25 cellular contexts compared by ENCODE assay signal in the genomic region with DNA sequence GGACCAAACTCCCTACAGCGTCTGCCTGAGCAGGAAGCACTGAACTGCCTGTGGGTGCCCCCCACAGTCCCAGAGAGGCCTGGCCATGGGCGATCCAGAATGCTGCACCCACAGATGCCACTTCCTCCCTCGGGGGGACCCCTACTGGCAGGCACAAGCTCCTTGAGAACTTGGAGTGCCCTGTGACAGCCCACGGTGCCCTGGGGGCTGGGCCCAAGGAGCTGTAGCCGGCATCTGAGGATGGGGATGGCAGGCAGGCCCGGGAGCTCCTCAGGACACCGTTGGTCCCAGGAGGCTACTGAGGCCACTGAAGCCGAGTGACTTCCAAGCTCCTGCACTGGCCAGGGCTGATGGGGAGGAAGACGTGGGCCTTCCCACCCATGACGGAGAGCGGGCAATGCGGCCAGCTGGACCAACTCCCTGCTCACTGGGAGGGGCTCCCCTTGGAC. TPM values are rescaled to one million over a fixed set of nuclear protein-coding genes. Genes with fewer than 3 reads are reported as not detected.
DNase-seq lines count a peak whose midpoint lies in the region; ATAC-seq and TF ChIP-seq lines count a peak whose summit lies in the region.
"Had no signal": no experiment of that assay in that cellular context is flagged by ENCODE, and none has a peak within 500 bp of the region (broad histone marks: within the 10 kb centered on the region; RNA-seq: fewer than 3 reads in every experiment).

No MANE protein-coding gene starts in this region.

- H3K4me1 Mint-ChIP-seq in chondrocyte (ENCODE audit: low read depth) (peaks cover 9% of the 10 kb centered on the region), neural progenitor cell (peaks cover 26% of the 10 kb centered on the region)
- H3K4me1 Mint-ChIP-seq: T-cell had no signal

- H2AK9ac ChIP-seq in IMR-90 (replicated peaks; ENCODE audit: low read depth, low read length, poor library complexity): peak overlapping the region; percentile 19

- no peaks in the 10 kb centered on the region for H3K27me3 ChIP-seq in BLaER1 treated with 17β-estradiol and CSF1 and Interleukin-3, amounts not matched to agents 10 nM and 100 nM
- peaks cover 2% of the 10 kb centered on the region; the same call in 1 of the 2 replicates for H3K27me3 ChIP-seq in IMR-90 (ENCODE audit: control insufficient read depth, insufficient read depth, low read length)
- H3K27me3 ChIP-seq in neural progenitor cell: no peaks in the 10 kb centered on the region
- H3K27me3 ChIP-seq: body of pancreas, esophagus muscularis mucosa, gastroesophageal sphincter, ovary had no signal

- peak overlapping the region; percentile 32 for H2AFZ ChIP-seq in IMR-90 (replicated peaks; ENCODE audit: low read length, poor library complexity)
- no peak overlapping the region for H2AFZ ChIP-seq in neural progenitor cell (replicated peaks)

- H4K20me1 ChIP-seq in BLaER1 treated with 17β-estradiol and CSF1 and Interleukin-3, amounts not matched to agents 10 nM and 100 nM: peaks cover 0 to 34% (median 5%) of the 10 kb centered on the region in 11 experiments; a peak in 4 of 22 replicates
- H4K20me1 ChIP-seq in IMR-90 (ENCODE audit: insufficient read depth, low read length) (peaks cover 28% of the 10 kb centered on the region), neural progenitor cell (ENCODE audit: low read depth) (peaks cover 4% of the 10 kb centered on the region)

- no peak for TF ChIP-seq POLR2A in IMR-90 (IDR thresholded peaks at IDR 0.05; ENCODE audit: low read depth, low read length)

- peaks cover 4% of the 10 kb centered on the region; the same call in 1 of the 2 replicates for H3K9me1 ChIP-seq in IMR-90 (ENCODE audit: insufficient read depth, low read length)

- H3K36me3 ChIP-seq in BLaER1 treated with 17β-estradiol and CSF1 and Interleukin-3, amounts not matched to agents 10 nM and 100 nM: no peaks in the 10 kb centered on the region
- H3K36me3 ChIP-seq in IMR-90 (ENCODE audit: control insufficient read depth, insufficient read depth, low read length) (no peaks in the 10 kb centered on the region), neural progenitor cell (no peaks in the 10 kb centered on the region)
- H3K36me3 ChIP-seq: HAP-1, ovary had no signal

- TF ChIP-seq RAD21 in IMR-90 (IDR thresholded peaks at IDR 0.05; ENCODE audit: low read length): no peak

- H4K5ac ChIP-seq in IMR-90 (ENCODE audit: low read depth, low read length): no peak overlapping the region

- no TSS peak for BruUV-seq in IMR-90 (replicated peaks; lab: Mats Ljungman, UMichigan)

- dilution Hi-C loops in IMR-90 (cut with HindIII; ENCODE audit: low sequenced_read_pairs, unreplicated experiment): no loop called here

- POLR2A ChIA-PET in IMR-90 (lab: Charles Lee; ENCODE audit: unreplicated experiment): interaction anchor here (1.2 kb wide), 1 partner anchor 15 kb away, joined by 4 read pairs; the partner anchor contains the start of gene RASD1

- H3K9me3 Mint-ChIP-seq in chondrocyte (ENCODE audit: low read depth): no peaks in the 10 kb centered on the region
- no peaks in the 10 kb centered on the region for H3K9me3 Mint-ChIP-seq in neural progenitor cell
- H3K9me3 Mint-ChIP-seq: CD4-positive, alpha-beta memory T cell; naive thymus-derived CD4-positive, alpha-beta T cell; T-cell had no signal

- peak overlapping the region in 5 of 10 experiments; percentile 8 to 18 (median 14); a peak in 3 of 20 replicates for H3K4me3 ChIP-seq in BLaER1 treated with 17β-estradiol and CSF1 and Interleukin-3, amounts not matched to agents 10 nM and 100 nM
- no peak overlapping the region for H3K4me3 ChIP-seq in IMR-90 (ENCODE audit: insufficient read depth, low read depth, low read length)
- H3K4me3 ChIP-seq in neural progenitor cell: no peak overlapping the region
- H3K4me3 ChIP-seq: body of pancreas, esophagus muscularis mucosa, gastroesophageal sphincter, HAP-1, ovary had no signal

- no peaks in the 10 kb centered on the region for H3K79me1 ChIP-seq in IMR-90 (ENCODE audit: low read depth in 1 of 2, low read length in 2 of 2)

- no peak overlapping the region for H3K18ac ChIP-seq in IMR-90 (ENCODE audit: low read depth, low read length)

- H3K27me3 Mint-ChIP-seq in chondrocyte (ENCODE audit: low read depth): no peaks in the 10 kb centered on the region
- no peaks in the 10 kb centered on the region for H3K27me3 Mint-ChIP-seq in neural progenitor cell (ENCODE audit: insufficient read depth, low read depth)
- H3K27me3 Mint-ChIP-seq: activated naive CD8-positive, alpha-beta T cell; CD4-positive, alpha-beta memory T cell; naive thymus-derived CD4-positive, alpha-beta T cell; T-cell had no signal

- 77% methylated on average over 4 of the region's 12 CpGs; no CpG with 5 or more reads in 1 of the 2 experiments for WGBS in IMR-90 (ENCODE audit: extremely low coverage in 2 of 2, insufficient read length in 1 of 2), 2 experiments

- H2BK5ac ChIP-seq in IMR-90 (ENCODE audit: low read depth, low read length, poor library complexity, severe bottlenecking): no peak overlapping the region

- ATAC-seq in IMR-90 (ENCODE audit: low read depth) (no peak), GM18519 (IDR thresholded peaks at IDR 0.05; ENCODE audit: low FRiP score, unreplicated experiment) (no peak)
- ATAC-seq: body of pancreas, T-cell had no signal

- intact Hi-C loops in IMR-90 (cut with micrococcal nuclease): no loop called here

- H3K4me1 ChIP-seq in BLaER1 treated with 17β-estradiol and CSF1 and Interleukin-3, amounts not matched to agents 10 nM and 100 nM: peaks cover 63 to 100% (median 100%) of the 10 kb centered on the region in 10 experiments
- H3K4me1 ChIP-seq in IMR-90 (ENCODE audit: control insufficient read depth, insufficient read depth, low read length) (peaks cover 9% of the 10 kb centered on the region), neural progenitor cell (peaks cover 8% of the 10 kb centered on the region)
- H3K4me1 ChIP-seq: gastroesophageal sphincter, HAP-1 had no signal

- H4K8ac ChIP-seq in IMR-90 (ENCODE audit: low read depth in 2 of 2, low read length in 2 of 2): no peak overlapping the region

- H3K4me3 Mint-ChIP-seq in chondrocyte (ENCODE audit: unreplicated experiment) (no peak overlapping the region), neural progenitor cell (no peak overlapping the region)
- H3K4me3 Mint-ChIP-seq: activated naive CD8-positive, alpha-beta T cell; CD4-positive, alpha-beta memory T cell; naive thymus-derived CD4-positive, alpha-beta T cell; T-cell had no signal

- TF ChIP-seq CTCF in IMR-90 (conservative IDR thresholded peaks at IDR 0.05; ENCODE audit: low read depth, low read length): no peak
- TF ChIP-seq CTCF in chondrocyte (IDR thresholded peaks at IDR 0.05): no peak
- no peak for TF ChIP-seq CTCF in neural progenitor cell (IDR thresholded peaks at IDR 0.05)

- no peak overlapping the region for H2BK120ac ChIP-seq in IMR-90 (ENCODE audit: low read depth, low read length)

- H3K27ac ChIP-seq in BLaER1 treated with 17β-estradiol and CSF1 and Interleukin-3, amounts not matched to agents 10 nM and 100 nM: peak overlapping the region in 9 of 11 experiments; percentile 37 to 84 (median 65); a peak in 17 of 22 replicates
- H3K27ac ChIP-seq in IMR-90 (ENCODE audit: insufficient read depth, low read length) (no peak overlapping the region), neural progenitor cell (no peak overlapping the region)
- H3K27ac ChIP-seq: body of pancreas, esophagus muscularis mucosa, gastroesophageal sphincter, KMS-11, ovary had no signal

- 0 out of 2 replicates have a peak overlapping the region, but pooled peaks have one; percentile 46 for H2AK5ac ChIP-seq in IMR-90 (ENCODE audit: low read depth, low read length)

- H3K23ac ChIP-seq in IMR-90 (ENCODE audit: low read depth, low read length): no peak overlapping the region

- CTCF ChIA-PET in IMR-90 (lab: Yijun Ruan, JAX): interaction anchor here (1.1 kb wide), 1 partner anchor 14 kb away, joined by 4 read pairs; no protein-coding TSS in a partner anchor

- H3K27ac Mint-ChIP-seq in chondrocyte (ENCODE audit: unreplicated experiment): no peak overlapping the region
- peak overlapping the region; percentile 60 for H3K27ac Mint-ChIP-seq in neural progenitor cell
- H3K27ac Mint-ChIP-seq: activated naive CD8-positive, alpha-beta T cell; naive thymus-derived CD4-positive, alpha-beta T cell; T-cell had no signal

- H3K4ac ChIP-seq in IMR-90 (ENCODE audit: low read depth, low read length): no peak overlapping the region

- no peaks in the 10 kb centered on the region for H3F3A ChIP-seq in neural progenitor cell (ENCODE audit: low read depth)

- DNase-seq in IMR-90 (no peak), chondrocyte (ENCODE audit: low spot score) (peak; percentile 79), neural progenitor cell (ENCODE audit: low spot score) (no peak), occipital lobe (lab: John Stamatoyannopoulos, UW) (no peak), NOMO-1 (lab: John Stamatoyannopoulos, UW; ENCODE audit: unreplicated experiment in 2 of 2) (no peak), AG20443 (ENCODE audit: low spot score) (no peak)
- DNase-seq: activated CD4-positive, alpha-beta T cell treated with anti-CD3 and anti-CD28 coated beads for 1 hour; CD4-positive, alpha-beta memory T cell; DMS153; effector CD8-positive, alpha-beta T cell; GDM1; mesendoderm; naive thymus-derived CD4-positive, alpha-beta T cell; NCI-H1930; NCI-H748 treated with DMSO at 0.1 percent for 48 hours; T-cell had no signal

- no peak overlapping the region for H3K56ac ChIP-seq in IMR-90 (ENCODE audit: extremely low read depth, insufficient read depth, low read length)

- H2BK20ac ChIP-seq in IMR-90 (ENCODE audit: low read depth, low read length): no peak overlapping the region

- in situ Hi-C loops in IMR-90 (cut with MboI; ENCODE audit: low sequenced_read_pairs): no loop called here

- H3K4me2 ChIP-seq in BLaER1 treated with 17β-estradiol and CSF1 and Interleukin-3, amounts not matched to agents 10 nM and 100 nM: peak overlapping the region; percentile 67 to 98 (median 92)
- H3K4me2 ChIP-seq in IMR-90 (ENCODE audit: low read depth, low read length) (no peak overlapping the region), neural progenitor cell (no peak overlapping the region)
- H3K4me2 ChIP-seq: KMS-11 had no signal

- no peaks in the 10 kb centered on the region for H3K36me3 Mint-ChIP-seq in chondrocyte (ENCODE audit: low read depth)
- no peaks in the 10 kb centered on the region for H3K36me3 Mint-ChIP-seq in neural progenitor cell
- H3K36me3 Mint-ChIP-seq: activated naive CD8-positive, alpha-beta T cell; T-cell had no signal

- H2BK15ac ChIP-seq in IMR-90 (ENCODE audit: low read depth, low read length): no peak overlapping the region

- H3K9me3 ChIP-seq in BLaER1 treated with 17β-estradiol and CSF1 and Interleukin-3, amounts not matched to agents 10 nM and 100 nM (replicated peaks in 1 of 11): no peaks in the 10 kb centered on the region
- no peaks in the 10 kb centered on the region for H3K9me3 ChIP-seq in IMR-90 (ENCODE audit: control insufficient read depth, insufficient read depth, low read length)
- H3K9me3 ChIP-seq in neural progenitor cell (ENCODE audit: low read depth): no peaks in the 10 kb centered on the region
- H3K9me3 ChIP-seq: body of pancreas, esophagus muscularis mucosa, gastroesophageal sphincter, HAP-1, ovary had no signal

- peak overlapping the region in 6 of 11 experiments; percentile 16 to 66 (median 58); a peak in 10 of 22 replicates for H3K9ac ChIP-seq in BLaER1 treated with 17β-estradiol and CSF1 and Interleukin-3, amounts not matched to agents 10 nM and 100 nM
- no peak overlapping the region for H3K9ac ChIP-seq in IMR-90 (ENCODE audit: low read depth, low read length)
- H3K9ac ChIP-seq in neural progenitor cell: no peak overlapping the region
- H3K9ac ChIP-seq: KMS-11 had no signal

- H4K91ac ChIP-seq in IMR-90 (ENCODE audit: insufficient read depth, low read depth, low read length): no peak overlapping the region

- no peak overlapping the region for H3K14ac ChIP-seq in IMR-90 (replicated peaks; ENCODE audit: low read depth, low read length)

- no peaks in the 10 kb centered on the region for H3K79me2 ChIP-seq in neural progenitor cell (ENCODE audit: low read depth)

RNA-seq across cellular contexts. Expression of gene RASD1, which starts 15.1 kb away (rescaled TPM):
- total RNA-seq in IMR-90 (2012; rRNA removed) (0.54 and 1.1 TPM in 2 replicates), chondrocyte (0.31 to 0.72 TPM (median 0.42 TPM) in 3 replicates), neural progenitor cell (ENCODE audit: low replicate concordance) (0.88 and 2.8 TPM in 2 replicates), occipital lobe (9.2 TPM)
- polyA plus RNA-seq in IMR-90 (2012; rRNA removed): 1.4 and 1.8 TPM in 2 replicates
- polyA plus RNA-seq in IMR-90 (2012; cell fraction: cytosol; rRNA removed): 1.2 and 5.9 TPM in 2 replicates
- polyA plus RNA-seq in IMR-90 (2012; cell fraction: nucleus; rRNA removed; ENCODE audit: low replicate concordance): 8.4 and 9.1 TPM in 2 replicates
- polyA plus RNA-seq: naive thymus-derived CD4-positive, alpha-beta T cell had no signal

RNA-seq across cellular contexts. Expression of gene MED9, which starts 34.5 kb away (rescaled TPM):
- 6.1 and 8.9 TPM in 2 replicates for total RNA-seq in IMR-90 (2012; rRNA removed)
- polyA plus RNA-seq in IMR-90 (2012; rRNA removed): 9.1 and 10.1 TPM in 2 replicates
- 3.3 and 9.5 TPM in 2 replicates for polyA plus RNA-seq in IMR-90 (2012; cell fraction: cytosol; rRNA removed)
- polyA plus RNA-seq in IMR-90 (2012; cell fraction: nucleus; rRNA removed; ENCODE audit: low replicate concordance): 12.6 and 13.5 TPM in 2 replicates
- total RNA-seq in chondrocyte: 6.7 to 7.9 TPM (median 7.9 TPM) in 3 replicates
- total RNA-seq in neural progenitor cell (ENCODE audit: low replicate concordance): 15.7 and 28.0 TPM in 2 replicates
- 16.1 TPM for total RNA-seq in occipital lobe

Comparison
In these comparisons a context has a peak if more than half of its experiments do, and no peak if none do; other contexts are left out.
1. H3K27ac ChIP-seq: peak in BLaER1 treated with 17β-estradiol and CSF1 and Interleukin-3, amounts not matched to agents 10 nM and 100 nM (9 of 11); none in IMR-90 (single experiment) and neural progenitor cell (single experiment).
2. H3K4me2 ChIP-seq: peak in BLaER1 treated with 17β-estradiol and CSF1 and Interleukin-3, amounts not matched to agents 10 nM and 100 nM (11 of 11); none in IMR-90 (single experiment) and neural progenitor cell (single experiment).
3. H3K9ac ChIP-seq: peak in BLaER1 treated with 17β-estradiol and CSF1 and Interleukin-3, amounts not matched to agents 10 nM and 100 nM (6 of 11); none in IMR-90 (single experiment) and neural progenitor cell (single experiment).